11 cellular contexts compared by ENCODE assay signal in genomic region chr2:10162586-10163497, GRCh38. TPM values are rescaled to one million over a fixed set of nuclear protein-coding genes. Genes with fewer than 3 reads are reported as not detected.
DNase-seq lines count a peak whose midpoint lies in the region; ATAC-seq and TF ChIP-seq lines count a peak whose summit lies in the region.
"Had no signal": no experiment of that assay in that cellular context is flagged by ENCODE, and none has a peak within 500 bp of the region (broad histone marks: within the 10 kb centered on the region; RNA-seq: fewer than 3 reads in every experiment).

No MANE protein-coding gene starts in this region.

- DNase-seq in G401 (ENCODE audit: low spot score) = peak; percentile 72
- DNase-seq in NCI-H1436 treated with DMSO at 0.1 percent for 48 hours (lab: John Stamatoyannopoulos, UW) = peak; percentile 30
- DNase-seq in GF-D8 (lab: John Stamatoyannopoulos, UW) = no peak
- DNase-seq: activated naive CD4-positive, alpha-beta T cell treated with anti-CD3 and anti-CD28 coated beads, Interleukin-2, amount 50 U/mL, for 16 hours; NCI-H2029 treated with DMSO at 0.1 percent for 48 hours; T-helper 9 cell had no signal

- no peaks in the 10 kb centered on the region for H3K36me3 Mint-ChIP-seq in brain
- no peaks in the 10 kb centered on the region for H3K36me3 Mint-ChIP-seq in nephron (ENCODE audit: low read depth)

- no peak for ATAC-seq in activated CD4-positive, CD25-positive, alpha-beta regulatory T cell treated with anti-CD3 and anti-CD28 coated beads, Interleukin-2, amount 50 U/mL, for 24 hours
- ATAC-seq in GM21786 (IDR thresholded peaks at IDR 0.05; ENCODE audit: unreplicated experiment) = no peak
- ATAC-seq in HG02840 (IDR thresholded peaks at IDR 0.05; ENCODE audit: low FRiP score, unreplicated experiment) = no peak

- peaks cover 9% of the 10 kb centered on the region for H3K27me3 Mint-ChIP-seq in brain
- H3K27me3 Mint-ChIP-seq in nephron (ENCODE audit: low read depth) = peaks cover 14% of the 10 kb centered on the region

- peaks cover 0 to 4% (median 0%) of the 10 kb centered on the region in 5 experiments for H3K9me3 Mint-ChIP-seq in brain
- H3K9me3 Mint-ChIP-seq in nephron = no peaks in the 10 kb centered on the region

- H3K4me3 Mint-ChIP-seq in brain (peak overlapping the region in 2 of 5 experiments; percentile 21 to 22), nephron (no peak overlapping the region)

- peak overlapping the region; percentile 70 to 96 (median 89) for H3K27ac Mint-ChIP-seq in brain
- peak overlapping the region in 2 of 3 experiments; percentile 55 to 74 for H3K27ac Mint-ChIP-seq in nephron

- H3K4me1 Mint-ChIP-seq in brain (peaks cover 92% of the 10 kb centered on the region), nephron (peaks cover 22% of the 10 kb centered on the region)

- TF ChIP-seq CTCF in brain (conservative IDR thresholded peaks at IDR 0.05) = peak in 1 of 2 experiments; percentile 38
- no peak for TF ChIP-seq CTCF in nephron (IDR thresholded peaks at IDR 0.05; ENCODE audit: unreplicated experiment in 3 of 3)

- in situ Hi-C loops in G401 (cut with HindIII; ENCODE audit: low sequenced_read_pairs) = no loop called here

RNA-seq across cellular contexts. Expression of gene RRM2, which starts 40.3 kb away (rescaled TPM):
- 17.8 and 21.9 TPM in 2 replicates for total RNA-seq in G401 (2014; rRNA removed; shearing (Covaris generic))
- 45.9 TPM for polyA plus RNA-seq in brain (ENCODE audit: insufficient read depth, low read depth, low replicate concordance)
